9 cellular contexts compared by ENCODE assay signal in the genomic region with DNA sequence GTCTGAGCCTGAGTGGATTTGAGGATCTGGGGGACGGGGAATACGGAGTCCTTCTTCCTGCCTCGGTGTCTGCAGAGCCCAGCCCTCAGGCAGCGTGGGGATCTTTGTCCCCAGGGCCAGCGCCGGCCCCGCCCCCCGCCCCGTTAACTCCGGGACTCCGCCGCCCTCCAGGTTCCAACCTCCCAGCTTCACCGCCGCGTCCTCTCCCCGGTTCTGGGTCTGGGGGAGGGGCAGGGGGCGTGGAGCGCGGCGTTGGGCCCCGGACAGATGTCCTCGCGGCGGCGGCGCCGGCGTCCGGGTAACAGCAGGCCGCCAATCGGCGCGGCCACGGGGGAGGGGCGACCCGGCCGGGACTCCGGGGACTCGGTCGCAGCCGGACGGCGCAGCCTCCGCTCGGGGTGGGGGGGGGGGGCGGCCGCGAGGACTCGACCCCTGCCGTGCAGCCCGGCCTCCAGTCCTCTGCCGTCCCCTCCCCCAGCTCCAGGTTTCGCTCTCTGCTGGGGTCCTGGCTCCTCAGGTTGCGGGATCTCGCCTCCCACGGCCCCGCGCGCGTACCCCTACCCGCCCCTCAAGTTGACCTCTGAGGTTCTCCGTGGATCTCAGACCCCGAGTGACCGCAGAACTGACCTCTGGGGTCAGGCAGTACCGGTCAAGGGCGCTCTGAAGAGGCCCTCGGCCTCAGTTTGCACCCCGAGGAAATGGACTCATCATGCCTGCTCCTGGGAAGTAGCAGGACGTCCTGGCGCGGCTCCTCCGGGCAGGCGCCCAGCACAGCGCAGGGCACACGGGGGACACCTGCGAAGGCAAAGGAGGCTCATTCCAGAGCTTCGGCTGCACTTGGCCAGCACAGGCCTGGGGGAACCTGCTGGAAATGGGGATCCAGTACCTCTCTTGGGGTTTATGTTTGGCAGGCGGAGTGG. TPM values are rescaled to one million over a fixed set of nuclear protein-coding genes. Genes with fewer than 3 reads are reported as not detected.
A peak's percentile ranks its signal among the peaks of the same experiment; 100 is the strongest.
DNase-seq lines count a peak whose midpoint lies in the region; ATAC-seq and TF ChIP-seq lines count a peak whose summit lies in the region.
"Had no signal": no experiment of that assay in that cellular context is flagged by ENCODE, and none has a peak within 500 bp of the region (broad histone marks: within the 10 kb centered on the region; RNA-seq: fewer than 3 reads in every experiment).

No MANE protein-coding gene starts in this region.

- H4K20me1 ChIP-seq in hepatocyte (ENCODE audit: insufficient read depth, poor library complexity, severe bottlenecking): no peaks in the 10 kb centered on the region

- H3K4me1 ChIP-seq in ES-I3 (ENCODE audit: insufficient read depth, low read length): peaks cover 6% of the 10 kb centered on the region; the same call in 1 of the 2 replicates
- peaks cover 37% of the 10 kb centered on the region for H3K4me1 ChIP-seq in hepatocyte (ENCODE audit: insufficient read depth)

- no peak for ATAC-seq in sciatic nerve
- no peak for ATAC-seq in HG03460 (IDR thresholded peaks at IDR 0.05; ENCODE audit: unreplicated experiment)
- ATAC-seq in GM21825 (IDR thresholded peaks at IDR 0.05; ENCODE audit: unreplicated experiment): no peak
- ATAC-seq in GM19328 (IDR thresholded peaks at IDR 0.05; ENCODE audit: unreplicated experiment): no peak
- no peak for ATAC-seq in HG03108 (IDR thresholded peaks at IDR 0.05; ENCODE audit: unreplicated experiment)

- DNase-seq in WERI-Rb-1 (peak; percentile 84), hepatocyte (ENCODE audit: low spot score) (peak; percentile 46), sciatic nerve (ENCODE audit: low spot score) (peak; percentile 50)

- H3K27me3 ChIP-seq in WERI-Rb-1 (ENCODE audit: insufficient read depth, low read depth, severe bottlenecking): no peaks in the 10 kb centered on the region
- H3K27me3 ChIP-seq in hepatocyte: peaks cover 83% of the 10 kb centered on the region

- peak overlapping the region; percentile 71; the same call in 1 of the 2 replicates for H3K9ac ChIP-seq in ES-I3 (ENCODE audit: low read depth, low read length)

- peak overlapping the region; percentile 94 for H3K27ac ChIP-seq in WERI-Rb-1
- no peak overlapping the region for H3K27ac ChIP-seq in hepatocyte
- H3K27ac ChIP-seq: epithelial cell of prostate had no signal

- 22% methylated on average over 58 of the region's 78 CpGs for WGBS in hepatocyte (ENCODE audit: low lambda C conversion rate, missing lambda C conversion rate)

- H3K4me2 ChIP-seq in hepatocyte: peak overlapping the region; percentile 91

- H3K9me2 ChIP-seq in hepatocyte (replicated peaks; ENCODE audit: insufficient read depth): no peaks in the 10 kb centered on the region

- no peaks in the 10 kb centered on the region for H3K79me2 ChIP-seq in hepatocyte

- H2AFZ ChIP-seq in hepatocyte: peak overlapping the region; percentile 52

- H3K36me3 ChIP-seq in ES-I3 (ENCODE audit: insufficient read depth, low read length) (no peaks in the 10 kb centered on the region), WERI-Rb-1 (peaks cover 10% of the 10 kb centered on the region), hepatocyte (replicated peaks; ENCODE audit: insufficient read depth, low read depth) (no peaks in the 10 kb centered on the region)

- peak overlapping the region; percentile 58 for H3K4me3 ChIP-seq in WERI-Rb-1 (ENCODE audit: low read depth, low read length)
- H3K4me3 ChIP-seq in hepatocyte: peak overlapping the region; percentile 52

- H3K9me3 ChIP-seq in ES-I3 (ENCODE audit: control insufficient read depth, insufficient read depth, low read length) (no peaks in the 10 kb centered on the region), WERI-Rb-1 (ENCODE audit: severe bottlenecking) (no peaks in the 10 kb centered on the region), hepatocyte (ENCODE audit: low read depth) (no peaks in the 10 kb centered on the region)

- intact Hi-C loops in sciatic nerve (cut with DNase I): no loop called here

- no peak for TF ChIP-seq CTCF in WERI-Rb-1 (IDR thresholded peaks at IDR 0.05; ENCODE audit: low read depth, low read length)
- TF ChIP-seq CTCF in hepatocyte (IDR thresholded peaks at IDR 0.05; ENCODE audit: poor library complexity): no peak

RNA-seq across cellular contexts. Expression of a gene that starts 2.3 kb away (rescaled TPM):
- total RNA-seq in hepatocyte (2.9 and 3.6 TPM in 2 replicates), sciatic nerve (2.4 TPM)
- 1.3 and 5.5 TPM in 2 replicates for polyA plus RNA-seq in hepatocyte
